2 cellular contexts compared by ENCODE assay signal in the genomic region with DNA sequence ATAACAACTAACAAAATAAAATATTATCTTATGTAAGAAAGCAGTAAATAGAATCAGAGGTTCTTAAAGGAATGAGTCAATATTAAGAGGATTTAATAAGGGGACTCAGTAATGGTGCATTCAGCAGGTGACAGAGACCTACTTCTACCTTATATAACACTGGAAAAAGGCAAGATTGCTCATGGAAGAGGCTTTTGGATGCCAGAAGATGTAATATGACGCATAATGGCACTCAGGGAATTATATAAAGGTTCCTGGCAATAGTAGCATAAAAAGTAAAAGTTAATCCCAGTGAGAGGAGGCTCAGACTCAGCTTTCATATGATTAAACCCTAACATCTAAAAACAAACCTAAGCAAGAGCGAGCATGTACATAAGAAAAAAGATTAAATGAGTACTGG.
"Had no signal": no experiment of that assay in that cellular context is flagged by ENCODE, and none has a peak within 500 bp of the region (broad histone marks: within the 10 kb centered on the region; RNA-seq: fewer than 3 reads in every experiment).

No MANE protein-coding gene starts in this region.

- DNase-seq: GDM1, GF-D8 had no signal
